12 cellular contexts compared by ENCODE assay signal in the genomic region with DNA sequence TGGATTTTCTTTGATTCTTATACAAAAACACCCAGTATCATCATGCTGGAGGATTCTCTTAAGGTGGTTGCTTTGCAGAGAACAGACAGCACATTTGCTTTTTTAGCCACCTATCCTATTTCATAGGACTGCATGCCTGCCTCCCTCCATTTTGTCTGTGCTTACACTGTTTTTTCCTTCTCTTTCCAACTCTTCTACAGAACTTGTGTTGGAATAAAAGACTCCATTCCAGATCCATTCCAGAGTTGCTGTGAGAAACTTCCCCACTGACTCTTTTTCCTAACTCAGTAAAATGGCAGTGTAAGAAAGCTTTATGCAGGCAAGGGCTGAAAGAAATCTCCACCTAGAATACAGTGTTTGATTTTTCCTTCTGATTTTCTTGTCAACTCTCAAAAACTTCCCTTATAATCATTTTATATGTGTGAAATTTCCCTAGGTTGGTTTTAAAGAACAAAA. TPM values are rescaled to one million over a fixed set of nuclear protein-coding genes. Genes with fewer than 3 reads are reported as not detected.
DNase-seq lines count a peak whose midpoint lies in the region; ATAC-seq, FAIRE-seq and TF ChIP-seq lines count a peak whose summit lies in the region.
"Had no signal": no experiment of that assay in that cellular context is flagged by ENCODE, and none has a peak within 500 bp of the region (broad histone marks: within the 10 kb centered on the region; RNA-seq: fewer than 3 reads in every experiment).

No MANE protein-coding gene starts in this region.

- no peak overlapping the region for H3K27ac ChIP-seq in CD4-positive, alpha-beta T cell (ENCODE audit: low read depth, low read length)
- H3K27ac ChIP-seq in HEK293 (ENCODE audit: extremely low read depth, low read depth, low read length) = no peak overlapping the region

- no peaks in the 10 kb centered on the region for H3K27me3 ChIP-seq in CD4-positive, alpha-beta T cell (ENCODE audit: control insufficient read depth, insufficient read depth, low read length)

- no peak for DNase-seq in CD4-positive, alpha-beta T cell
- no peak for DNase-seq in activated naive CD8-positive, alpha-beta T cell treated with anti-CD3 and anti-CD28 coated beads for 36 hours
- DNase-seq in nephron progenitor cell = no peak
- no peak for DNase-seq in NCI-H510A (lab: John Stamatoyannopoulos, UW)
- DNase-seq in stimulated activated CD4-positive, alpha-beta T cell treated with anti-CD3 and anti-CD28 coated beads, Interleukin-1b, Interleukin-23, amount 100 ng/mL, for 48 hours = no peak
- DNase-seq in RCC 7860 (ENCODE audit: low spot score) = no peak
- DNase-seq: activated effector memory CD4-positive, alpha-beta T cell treated with Interleukin-2 at 50 U/mL for 16 hours; Caco-2; cerebellar nuclear complex; midbrain had no signal

- no peak for TF ChIP-seq CTCF in CD4-positive, alpha-beta T cell (IDR thresholded peaks at IDR 0.05)
- TF ChIP-seq CTCF in HEK293 (tag by site-specific recombination; IDR thresholded peaks at IDR 0.05) (no peak), nephron progenitor cell (IDR thresholded peaks at IDR 0.05) (no peak)

- no peaks in the 10 kb centered on the region for H3K36me3 ChIP-seq in HEK293 (ENCODE audit: control insufficient read depth in 2 of 2, insufficient read depth in 1 of 2, low read length in 2 of 2)

- H3K36me3 Mint-ChIP-seq in CD4-positive, alpha-beta T cell (ENCODE audit: low read depth) = peaks cover 7% of the 10 kb centered on the region
- no peaks in the 10 kb centered on the region for H3K36me3 Mint-ChIP-seq in activated naive CD8-positive, alpha-beta T cell treated with anti-CD3 and anti-CD28 coated beads for 36 hours
- H3K36me3 Mint-ChIP-seq in nephron progenitor cell (ENCODE audit: low read depth) = no peaks in the 10 kb centered on the region

- CTCF ChIA-PET in CD4-positive, alpha-beta T cell (lab: Charles Lee) = interaction anchor here (3.0 to 6.1 kb wide), 3 partner anchors 14 to 98 kb away, joined by 20 to 55 read pairs (median 47); a partner anchor contains a TSS
- CTCF ChIA-PET in HEK293 (lab: Yijun Ruan, JAX) = interaction anchor here (1.8 to 8.4 kb wide), 3 partner anchors 11 to 99 kb away, joined by 6 to 58 read pairs (median 23); a partner anchor contains a TSS

- no peak for ATAC-seq in CD4-positive, alpha-beta T cell (ENCODE audit: poor library complexity)

- POLR2A ChIA-PET in CD4-positive, alpha-beta T cell (lab: Charles Lee) = interaction anchor here (3.5 kb wide), 1 partner anchor 38 kb away, joined by 29 read pairs; no protein-coding TSS in a partner anchor
- POLR2A ChIA-PET in HEK293 (lab: Yijun Ruan, JAX) = interaction anchor here (0.9 to 1.0 kb wide), 2 partner anchors 8 to 174 kb away, joined by 3 read pairs; no protein-coding TSS in a partner anchor

- H3K4me3 Mint-ChIP-seq in CD4-positive, alpha-beta T cell = peak overlapping the region; percentile 35
- H3K4me3 Mint-ChIP-seq in activated naive CD8-positive, alpha-beta T cell treated with anti-CD3 and anti-CD28 coated beads for 36 hours = no peak overlapping the region
- peak overlapping the region; percentile 34 for H3K4me3 Mint-ChIP-seq in nephron progenitor cell
- H3K4me3 Mint-ChIP-seq: T-helper 1 cell treated with Interleukin-12 subunit alpha and Interleukin-12 subunit beta and Interleukin-4 antibody, amounts not matched to agents 30 μg/mL and 1 μg/mL, for 36 hours had no signal

- H3K4me1 Mint-ChIP-seq in CD4-positive, alpha-beta T cell (ENCODE audit: low read depth) = peaks cover 38% of the 10 kb centered on the region
- peaks cover 40% of the 10 kb centered on the region for H3K4me1 Mint-ChIP-seq in activated naive CD8-positive, alpha-beta T cell treated with anti-CD3 and anti-CD28 coated beads for 36 hours
- H3K4me1 Mint-ChIP-seq in nephron progenitor cell = peaks cover 60% of the 10 kb centered on the region

- H3K4me1 ChIP-seq in HEK293 (ENCODE audit: control insufficient read depth, insufficient read depth, low read length) = peaks cover 8% of the 10 kb centered on the region; the same call in 1 of the 2 replicates

- no peaks in the 10 kb centered on the region for H3K9me3 ChIP-seq in CD4-positive, alpha-beta T cell (ENCODE audit: control insufficient read depth, low read length)
- H3K9me3 ChIP-seq in HEK293 (ENCODE audit: control insufficient read depth, insufficient read depth, low read depth, low read length) = no peaks in the 10 kb centered on the region
- H3K9me3 ChIP-seq: Caco-2 had no signal

- H3K4me3 ChIP-seq in HEK293 (ENCODE audit: low read depth, low read length) = no peak overlapping the region

- no peak overlapping the region for H3K27ac Mint-ChIP-seq in CD4-positive, alpha-beta T cell
- peak overlapping the region; percentile 38 for H3K27ac Mint-ChIP-seq in activated naive CD8-positive, alpha-beta T cell treated with anti-CD3 and anti-CD28 coated beads for 36 hours
- H3K27ac Mint-ChIP-seq in nephron progenitor cell = peak overlapping the region; percentile 89
- H3K27ac Mint-ChIP-seq: T-helper 1 cell treated with Interleukin-12 subunit alpha and Interleukin-12 subunit beta and Interleukin-4 antibody, amounts not matched to agents 30 μg/mL and 1 μg/mL, for 36 hours had no signal

- no peaks in the 10 kb centered on the region for H3K9me3 Mint-ChIP-seq in CD4-positive, alpha-beta T cell
- H3K9me3 Mint-ChIP-seq in activated naive CD8-positive, alpha-beta T cell treated with anti-CD3 and anti-CD28 coated beads for 36 hours = no peaks in the 10 kb centered on the region
- H3K9me3 Mint-ChIP-seq in nephron progenitor cell = peaks cover 18% of the 10 kb centered on the region
- H3K9me3 Mint-ChIP-seq: T-helper 1 cell treated with Interleukin-12 subunit alpha and Interleukin-12 subunit beta and Interleukin-4 antibody, amounts not matched to agents 30 μg/mL and 1 μg/mL, for 36 hours had no signal

- FAIRE-seq in RCC 7860 (lab: Jason Lieb, UNC) = no peak

- H3K27me3 Mint-ChIP-seq in CD4-positive, alpha-beta T cell = no peaks in the 10 kb centered on the region
- no peaks in the 10 kb centered on the region for H3K27me3 Mint-ChIP-seq in activated naive CD8-positive, alpha-beta T cell treated with anti-CD3 and anti-CD28 coated beads for 36 hours
- H3K27me3 Mint-ChIP-seq in nephron progenitor cell (ENCODE audit: low read depth, poor library complexity) = peaks cover 3% of the 10 kb centered on the region

- intact Hi-C loops in CD4-positive, alpha-beta T cell (cut with DNase I, micrococcal nuclease) = loop anchor here in 1 of 2 experiments (5.0 kb wide), 1 partner anchor 88 kb away; no protein-coding TSS in a partner anchor

TF ChIP-seq in HEK293, 187 proteins besides CTCF, POLR2A, EP300 and RAD21:
- TF ChIP-seq ZNF335 (tag by site-specific recombination; conservative IDR thresholded peaks at IDR 0.05) (0 out of 2 replicates have a peak, but pooled peaks have one; percentile 16), YY1 (tag by site-specific recombination; IDR thresholded peaks at IDR 0.05) (0 out of 2 replicates have a peak, but pooled peaks have one; percentile 10), ZNF585B (tag by site-specific recombination; IDR thresholded peaks at IDR 0.05) (no peak), ZNF10 (tag by site-specific recombination; IDR thresholded peaks at IDR 0.05) (no peak), YY2 (tag by site-specific recombination; IDR thresholded peaks at IDR 0.05) (0 out of 2 replicates have a peak, but pooled peaks have one; percentile 44), FEZF1 (tag by site-specific recombination; IDR thresholded peaks at IDR 0.05) (0 out of 2 replicates have a peak, but pooled peaks have one; percentile 17), ZNF768 (tag by site-specific recombination; IDR thresholded peaks at IDR 0.05) (no peak), ZNF600 (tag by site-specific recombination; IDR thresholded peaks at IDR 0.05) (peak; percentile 67; the same call in 1 of the 2 replicates)

RNA-seq across cellular contexts. Expression of a gene that starts 5.2 kb away (rescaled TPM):
- 100 to 1,000 TPM; 102 to 103 TPM for total RNA-seq in CD4-positive, alpha-beta T cell
- 10 to 100 TPM; 75.6 to 78.4 TPM for total RNA-seq in activated naive CD8-positive, alpha-beta T cell treated with anti-CD3 and anti-CD28 coated beads for 36 hours
